Comparison of ENCODE assay signal across 2 cellular contexts in the genomic region with DNA sequence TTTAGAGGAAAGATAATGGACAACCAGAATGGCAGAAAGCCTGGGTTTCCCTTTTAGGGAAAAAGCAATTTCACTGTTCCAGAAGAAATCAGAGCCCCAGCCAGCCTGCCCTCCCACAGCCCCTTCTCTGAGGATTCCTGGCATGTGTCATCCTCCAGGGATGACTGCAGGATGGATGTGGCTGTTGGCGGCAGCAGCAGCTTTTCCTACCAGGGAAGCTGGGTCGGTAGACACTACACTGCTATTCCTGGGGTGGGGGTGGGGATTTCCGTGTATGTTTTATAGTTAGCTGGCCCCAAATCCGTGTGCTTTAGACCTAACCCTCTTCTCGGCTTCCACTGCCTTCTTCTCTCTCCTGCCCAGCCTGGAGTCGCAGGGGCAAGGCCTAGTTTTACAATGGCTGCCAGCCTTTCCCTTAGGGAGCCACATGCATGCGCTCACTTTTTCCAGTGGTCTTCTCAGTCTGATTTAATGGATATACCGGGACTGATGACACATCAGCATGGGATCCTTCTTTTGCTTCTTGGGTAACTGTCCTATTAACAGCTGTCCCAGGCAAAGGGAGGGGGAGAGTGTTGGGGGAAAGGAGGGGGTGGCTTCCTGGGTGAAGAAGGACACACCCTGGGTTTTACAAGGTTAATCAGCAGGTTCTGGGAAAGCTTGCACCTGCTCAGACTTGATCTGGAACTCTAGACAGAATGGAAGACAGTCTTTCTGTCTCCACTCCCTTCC.
TF ChIP-seq lines count a peak whose summit lies in the region.

No MANE protein-coding gene starts in this region.

TF ChIP-seq in SK-N-SH, 30 proteins besides CTCF, POLR2A, EP300 and RAD21:
- TF ChIP-seq, protein P1, sequence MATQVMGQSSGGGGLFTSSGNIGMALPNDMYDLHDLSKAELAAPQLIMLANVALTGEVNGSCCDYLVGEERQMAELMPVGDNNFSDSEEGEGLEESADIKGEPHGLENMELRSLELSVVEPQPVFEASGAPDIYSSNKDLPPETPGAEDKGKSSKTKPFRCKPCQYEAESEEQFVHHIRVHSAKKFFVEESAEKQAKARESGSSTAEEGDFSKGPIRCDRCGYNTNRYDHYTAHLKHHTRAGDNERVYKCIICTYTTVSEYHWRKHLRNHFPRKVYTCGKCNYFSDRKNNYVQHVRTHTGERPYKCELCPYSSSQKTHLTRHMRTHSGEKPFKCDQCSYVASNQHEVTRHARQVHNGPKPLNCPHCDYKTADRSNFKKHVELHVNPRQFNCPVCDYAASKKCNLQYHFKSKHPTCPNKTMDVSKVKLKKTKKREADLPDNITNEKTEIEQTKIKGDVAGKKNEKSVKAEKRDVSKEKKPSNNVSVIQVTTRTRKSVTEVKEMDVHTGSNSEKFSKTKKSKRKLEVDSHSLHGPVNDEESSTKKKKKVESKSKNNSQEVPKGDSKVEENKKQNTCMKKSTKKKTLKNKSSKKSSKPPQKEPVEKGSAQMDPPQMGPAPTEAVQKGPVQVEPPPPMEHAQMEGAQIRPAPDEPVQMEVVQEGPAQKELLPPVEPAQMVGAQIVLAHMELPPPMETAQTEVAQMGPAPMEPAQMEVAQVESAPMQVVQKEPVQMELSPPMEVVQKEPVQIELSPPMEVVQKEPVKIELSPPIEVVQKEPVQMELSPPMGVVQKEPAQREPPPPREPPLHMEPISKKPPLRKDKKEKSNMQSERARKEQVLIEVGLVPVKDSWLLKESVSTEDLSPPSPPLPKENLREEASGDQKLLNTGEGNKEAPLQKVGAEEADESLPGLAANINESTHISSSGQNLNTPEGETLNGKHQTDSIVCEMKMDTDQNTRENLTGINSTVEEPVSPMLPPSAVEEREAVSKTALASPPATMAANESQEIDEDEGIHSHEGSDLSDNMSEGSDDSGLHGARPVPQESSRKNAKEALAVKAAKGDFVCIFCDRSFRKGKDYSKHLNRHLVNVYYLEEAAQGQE (IDR thresholded peaks at IDR 0.05; ENCODE audit: low read depth, low read length): no peak

TF ChIP-seq in SK-N-SH treated with all-trans-retinoic acid at 6 μM for 48 hours, 23 proteins besides CTCF, POLR2A, EP300 and RAD21 (continued from another document):
- TF ChIP-seq, protein P2, sequence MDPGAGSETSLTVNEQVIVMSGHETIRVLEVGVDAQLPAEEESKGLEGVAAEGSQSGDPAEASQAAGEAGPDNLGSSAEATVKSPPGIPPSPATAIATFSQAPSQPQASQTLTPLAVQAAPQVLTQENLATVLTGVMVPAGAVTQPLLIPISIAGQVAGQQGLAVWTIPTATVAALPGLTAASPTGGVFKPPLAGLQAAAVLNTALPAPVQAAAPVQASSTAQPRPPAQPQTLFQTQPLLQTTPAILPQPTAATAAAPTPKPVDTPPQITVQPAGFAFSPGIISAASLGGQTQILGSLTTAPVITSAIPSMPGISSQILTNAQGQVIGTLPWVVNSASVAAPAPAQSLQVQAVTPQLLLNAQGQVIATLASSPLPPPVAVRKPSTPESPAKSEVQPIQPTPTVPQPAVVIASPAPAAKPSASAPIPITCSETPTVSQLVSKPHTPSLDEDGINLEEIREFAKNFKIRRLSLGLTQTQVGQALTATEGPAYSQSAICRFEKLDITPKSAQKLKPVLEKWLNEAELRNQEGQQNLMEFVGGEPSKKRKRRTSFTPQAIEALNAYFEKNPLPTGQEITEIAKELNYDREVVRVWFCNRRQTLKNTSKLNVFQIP (CRISPR knock-in tag; IDR thresholded peaks at IDR 0.05; ENCODE audit: borderline replicate concordance, low read depth): no peak
- no peak for TF ChIP-seq ARNTL (CRISPR knock-in tag; IDR thresholded peaks at IDR 0.05; ENCODE audit: borderline replicate concordance, low read depth)
